Comparison of ENCODE assay signal across 24 cellular contexts in the genomic region with DNA sequence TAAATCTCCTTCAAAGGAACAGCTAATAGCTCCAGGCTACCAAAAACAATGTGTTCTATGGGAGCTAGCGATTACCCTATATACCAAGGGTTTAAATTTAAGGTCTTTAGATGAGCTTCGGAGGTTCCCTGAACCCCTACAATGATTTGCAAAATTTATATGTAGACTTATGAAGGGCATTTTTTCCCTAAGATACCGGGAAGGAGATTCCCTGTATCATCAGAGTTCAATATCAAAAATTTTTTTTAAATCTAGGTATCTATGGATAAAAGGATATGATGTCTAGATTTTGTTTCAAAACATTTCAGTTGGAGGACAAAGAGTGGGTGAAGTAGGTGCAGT. TPM values are rescaled to one million over a fixed set of nuclear protein-coding genes. Genes with fewer than 3 reads are reported as not detected.
DNase-seq lines count a peak whose midpoint lies in the region; ATAC-seq, FAIRE-seq and TF ChIP-seq lines count a peak whose summit lies in the region.
"Had no signal": no experiment of that assay in that cellular context is flagged by ENCODE, and none has a peak within 500 bp of the region (broad histone marks: within the 10 kb centered on the region; RNA-seq: fewer than 3 reads in every experiment).

No MANE protein-coding gene starts in this region.

- no peak overlapping the region for H2AFZ ChIP-seq in H1 (ENCODE audit: low read length)
- H2AFZ ChIP-seq: GM23248 had no signal

- no peak overlapping the region for H3K56ac ChIP-seq in H1 (replicated peaks; ENCODE audit: insufficient read length, low read depth, low read length)

- H3K4me1 ChIP-seq in left ventricle myocardium inferior = peaks cover 23% of the 10 kb centered on the region
- H3K4me1 ChIP-seq in H1 (replicated peaks in 1 of 4; ENCODE audit: control insufficient read depth in 3 of 4, insufficient read depth in 4 of 4, low read length in 3 of 4) = peaks cover 6 to 9% (median 7%) of the 10 kb centered on the region in 4 experiments
- H3K4me1 ChIP-seq in stomach = peaks cover 19 to 31% (median 22%) of the 10 kb centered on the region in 4 donors
- peaks cover 0 to 4% (median 0%) of the 10 kb centered on the region in 4 donors for H3K4me1 ChIP-seq in esophagus muscularis mucosa
- H3K4me1 ChIP-seq: BE2C had no signal

- no peak for TF ChIP-seq EP300 in H1 (IDR thresholded peaks at IDR 0.05; ENCODE audit: borderline replicate concordance in 1 of 2, low read depth in 2 of 2, low read length in 2 of 2)
- TF ChIP-seq EP300 in stomach (IDR thresholded peaks at IDR 0.05) = no peak
- TF ChIP-seq EP300 in esophagus muscularis mucosa (IDR thresholded peaks at IDR 0.05) = no peak

- H3K27ac Mint-ChIP-seq in nephron progenitor cell = peak overlapping the region; percentile 44

- intact Hi-C loops in left ventricle myocardium inferior (cut with micrococcal nuclease) = no loop called here
- intact Hi-C loops in Right ventricle myocardium superior (cut with DNase I) = no loop called here
- intact Hi-C loops in stomach (cut with DNase I; ENCODE audit: low total_unique reads) = no loop called here
- intact Hi-C loops in esophagus muscularis mucosa (cut with DNase I) = no loop called here

- H3K36me3 ChIP-seq in left ventricle myocardium inferior (no peaks in the 10 kb centered on the region), H1 (ENCODE audit: control insufficient read depth in 2 of 4, insufficient read depth in 4 of 4, low read length in 3 of 4) (no peaks in the 10 kb centered on the region), stomach (no peaks in the 10 kb centered on the region), esophagus muscularis mucosa (no peaks in the 10 kb centered on the region)
- H3K36me3 ChIP-seq: BE2C had no signal

- H4K20me1 ChIP-seq in H1 (replicated peaks in 1 of 2; ENCODE audit: control insufficient read depth in 1 of 2, insufficient read depth in 2 of 2, low read length in 2 of 2) = peaks cover 11 to 14% of the 10 kb centered on the region in 2 experiments

- TF ChIP-seq CTCF in left ventricle myocardium inferior (IDR thresholded peaks at IDR 0.05; ENCODE audit: borderline replicate concordance) (no peak), H1 (IDR thresholded peaks at IDR 0.05; ENCODE audit: control extremely low read depth in 1 of 3, insufficient read depth in 1 of 3, low read depth in 1 of 3, low read length in 3 of 3) (no peak), nephron progenitor cell (IDR thresholded peaks at IDR 0.05) (no peak), stomach (IDR thresholded peaks at IDR 0.05) (no peak), esophagus muscularis mucosa (IDR thresholded peaks at IDR 0.05) (no peak)

- H3K27me3 Mint-ChIP-seq in nephron progenitor cell (ENCODE audit: low read depth, poor library complexity) = peaks cover 38% of the 10 kb centered on the region

- no peak overlapping the region for H3K18ac ChIP-seq in H1 (ENCODE audit: extremely low read depth, low read length)

- no peak overlapping the region for H2BK15ac ChIP-seq in H1 (ENCODE audit: low read length)

- no peak overlapping the region for H2BK20ac ChIP-seq in H1 (ENCODE audit: low read length)

- H3K4me2 ChIP-seq in H1 (ENCODE audit: insufficient read depth in 1 of 2, low read depth in 2 of 2, low read length in 2 of 2) = no peak overlapping the region

- TF ChIP-seq POLR2A in H1 (IDR thresholded peaks at IDR 0.05; ENCODE audit: control extremely low read depth in 1 of 2, low read depth in 2 of 2, low read length in 2 of 2) = no peak
- TF ChIP-seq POLR2A in stomach (IDR thresholded peaks at IDR 0.05) = no peak
- TF ChIP-seq POLR2A in esophagus muscularis mucosa (IDR thresholded peaks at IDR 0.05; ENCODE audit: low read depth) = no peak

- H3K4me3 Mint-ChIP-seq in nephron progenitor cell = no peak overlapping the region

- peaks cover 80% of the 10 kb centered on the region for H3K4me1 Mint-ChIP-seq in nephron progenitor cell

- no peaks in the 10 kb centered on the region for H3K9me3 Mint-ChIP-seq in nephron progenitor cell

- H3K23ac ChIP-seq in H1 (ENCODE audit: insufficient read length) = no peak overlapping the region

- H2AK5ac ChIP-seq in H1 (ENCODE audit: low read depth, low read length) = no peak overlapping the region

- H3K27ac ChIP-seq in left ventricle myocardium inferior (replicated peaks) (peak overlapping the region; percentile 31), H1 (ENCODE audit: low read depth, low read length) (no peak overlapping the region), stomach (peak overlapping the region in 3 of 5 donors; percentile 2 to 65 (median 25)), esophagus muscularis mucosa (replicated peaks in 1 of 4) (no peak overlapping the region)
- H3K27ac ChIP-seq: GM23248, RWPE1 had no signal

- no peak overlapping the region for H4K8ac ChIP-seq in H1 (ENCODE audit: extremely low read depth, insufficient read depth, low read length)

- no peaks in the 10 kb centered on the region for H3K79me2 ChIP-seq in H1 (ENCODE audit: control insufficient read depth in 1 of 2, insufficient read depth in 2 of 2, low read length in 2 of 2)

- H3K79me1 ChIP-seq in H1 (ENCODE audit: low read depth, low read length) = no peaks in the 10 kb centered on the region

- no peak overlapping the region for H2BK120ac ChIP-seq in H1 (replicated peaks; ENCODE audit: low read depth, low read length)

- peaks cover 20% of the 10 kb centered on the region for H3K27me3 ChIP-seq in left ventricle myocardium inferior (ENCODE audit: low read depth)
- H3K27me3 ChIP-seq in H1 (replicated peaks in 1 of 4; ENCODE audit: control insufficient read depth in 3 of 4, extremely low read depth in 1 of 4, insufficient read depth in 3 of 4, low read length in 3 of 4) = peaks cover 85 to 97% (median 97%) of the 10 kb centered on the region in 4 experiments
- peaks cover 0 to 20% (median 0%) of the 10 kb centered on the region in 3 donors for H3K27me3 ChIP-seq in stomach
- H3K27me3 ChIP-seq in esophagus muscularis mucosa = peaks cover 0 to 47% (median 0%) of the 10 kb centered on the region in 4 donors

- no peak overlapping the region for H2BK12ac ChIP-seq in H1 (ENCODE audit: low read depth, low read length)

- no peak overlapping the region for H4K91ac ChIP-seq in H1 (replicated peaks; ENCODE audit: insufficient read length, low read length)

- H3K36me3 Mint-ChIP-seq in nephron progenitor cell (ENCODE audit: low read depth) = no peaks in the 10 kb centered on the region

- no peak for TF ChIP-seq RAD21 in H1 (IDR thresholded peaks at IDR 0.05 in 1 of 2, conservative IDR thresholded peaks at IDR 0.05 in 1 of 2; ENCODE audit: low read depth in 2 of 2, low read length in 2 of 2)

- no peak overlapping the region for H3K9ac ChIP-seq in H1 (replicated peaks in 1 of 4; ENCODE audit: extremely low read depth in 1 of 4, low read depth in 3 of 4, low read length in 3 of 4)
- H3K9ac ChIP-seq: GM23248 had no signal

- H3K23me2 ChIP-seq in H1 (ENCODE audit: low read depth, low read length) = no peaks in the 10 kb centered on the region

- no peak for FAIRE-seq in H1 (lab: Jason Lieb, UNC)
- FAIRE-seq: GM18507 had no signal

- H3K9me3 ChIP-seq in left ventricle myocardium inferior (replicated peaks) (no peaks in the 10 kb centered on the region), H1 (ENCODE audit: insufficient read depth in 2 of 2, low read depth in 1 of 2, low read length in 1 of 2) (no peaks in the 10 kb centered on the region), stomach (no peaks in the 10 kb centered on the region), esophagus muscularis mucosa (no peaks in the 10 kb centered on the region)
- H3K9me3 ChIP-seq: BE2C had no signal

- no peak overlapping the region for H3K4me3 ChIP-seq in left ventricle myocardium inferior
- no peak overlapping the region for H3K4me3 ChIP-seq in H1 (ENCODE audit: extremely low read depth in 1 of 4, insufficient read depth in 2 of 4, low read depth in 3 of 4, low read length in 4 of 4)
- no peak overlapping the region for H3K4me3 ChIP-seq in stomach
- H3K4me3 ChIP-seq in esophagus muscularis mucosa = no peak overlapping the region
- H3K4me3 ChIP-seq: GM23248 had no signal

- POLR2A ChIA-PET in H1 (lab: Charles Lee; ENCODE audit: partially characterized antibody) = interaction anchor here (0.6 to 1.9 kb wide), 8 partner anchors 8 to 33 kb away, joined by 3 to 7 read pairs (median 3); no protein-coding TSS in a partner anchor

- CTCF ChIA-PET in H1 (lab: Charles Lee; ENCODE audit: partially characterized antibody) = interaction anchor here (0.6 to 3.0 kb wide), 10 partner anchors 9 to 175 kb away, joined by 3 to 13 read pairs (median 5); no protein-coding TSS in a partner anchor

- 40% methylated on average over 3 of the region's 3 CpGs; no CpG with 5 or more reads in 1 of the 2 experiments for WGBS in H1 (ENCODE audit: extremely low coverage in 1 of 2, insufficient coverage in 1 of 2, insufficient read length in 1 of 2, insufficient replicate concordance in 2 of 2, low coverage in 1 of 2, low lambda C conversion rate in 2 of 2, missing lambda C conversion rate in 1 of 2), 2 experiments
- WGBS in stomach, 5 donors = 31 to 56% (median 40%) methylated on average over 3 of the region's 3 CpGs
- 65% methylated on average over 3 of the region's 3 CpGs for WGBS in esophagus muscularis mucosa

- DNase-seq in left ventricle myocardium inferior (no peak), Right ventricle myocardium superior (no peak), H1 (ENCODE audit: low read depth in 1 of 2, low spot score in 2 of 2) (no peak), nephron progenitor cell (no peak), stomach (no peak), NCI-H187 (lab: John Stamatoyannopoulos, UW) (no peak), UCSD-AML1 (lab: John Stamatoyannopoulos, UW; ENCODE audit: unreplicated experiment) (no peak), esophagus muscularis mucosa (ENCODE audit: extremely low spot score) (no peak)
- DNase-seq: 8988T; ACHN; BE2C; GM23248; Kasumi-1; NCI-H1436 treated with DMSO at 0.1 percent for 48 hours; NCI-H2107; NCI-H446; NCI-H524 treated with DMSO at 0.1 percent for 48 hours; NCI-H774; NK-92 treated with Interleukin-12 subunit alpha and Interleukin-12 subunit beta, amount 100 ng/mL, for 24 hours; SHP77 treated with DMSO at 0.1 percent for 48 hours had no signal

- no peak overlapping the region for H3K4ac ChIP-seq in H1 (replicated peaks; ENCODE audit: insufficient read length, low read depth, low read length)

- H4K5ac ChIP-seq in H1 (ENCODE audit: insufficient read length, low read depth, low read length) = no peak overlapping the region

- no peak overlapping the region for H3K14ac ChIP-seq in H1 (ENCODE audit: insufficient read length)

- no peak overlapping the region for H2BK5ac ChIP-seq in H1 (ENCODE audit: low read depth, low read length)

- no peak for ATAC-seq in Right ventricle myocardium superior (ENCODE audit: poor library complexity)

RNA-seq across cellular contexts. Expression of a gene that starts 17.9 kb away (rescaled TPM):
- total RNA-seq in left ventricle myocardium inferior = not detected
- not detected for total RNA-seq in Right ventricle myocardium superior
- total RNA-seq in H1 (2021; fragmentation: NEBNext Ultra II Directional; extraction: Animal tissue kit (Norgen Biotek cat#: 25700)) = 11.7 and 14.6 TPM in 2 replicates
- polyA plus RNA-seq in H1 (2011; rRNA removed) = 4.2 and 8.8 TPM in 2 replicates
- 6.4 TPM for polyA plus RNA-seq in H1 (2011; cell fraction: cytosol; rRNA removed)
- 34.3 TPM for polyA plus RNA-seq in H1 (2011; cell fraction: nucleus; rRNA removed)
- polyA plus RNA-seq in H1 (2012, experiment 1 of 2) = 7.3 to 9.9 TPM (median 8.3 TPM) in 4 replicates
- polyA plus RNA-seq in H1 (2012, experiment 2 of 2) = 8.6 TPM
- polyA plus RNA-seq in H1 (2013, experiment 1 of 2) = 10.3 TPM
- 8.7 TPM for polyA plus RNA-seq in H1 (2013, experiment 2 of 2)
- 2.9 and 5.7 TPM in 2 replicates for polyA minus RNA-seq in H1 (2011; rRNA and poly(A)+ RNA removed)
- 7.3 TPM for polyA minus RNA-seq in H1 (2011; cell fraction: cytosol; rRNA and poly(A)+ RNA removed)
- 7.9 TPM for polyA minus RNA-seq in H1 (2011; cell fraction: nucleus; rRNA and poly(A)+ RNA removed)
- total RNA-seq in stomach = 10 to 100 TPM in 1 of 5 donors, 1 to 10 TPM in 2, not detected in 2; 2.2 to 14.5 (median 7.6) TPM
- polyA plus RNA-seq in stomach = 10 to 100 TPM in 1 of 3 donors, 1 to 10 TPM in 2; 4.0 to 13.7 (median 6.0) TPM
- not detected for total RNA-seq in esophagus muscularis mucosa
- total RNA-seq: GM23248, HT-29, M059J had no signal
- polyA plus RNA-seq: GM23248 had no signal

RNA-seq across cellular contexts. Expression of a gene that starts 58.8 kb away (rescaled TPM):
- total RNA-seq in left ventricle myocardium inferior (48.1 TPM), Right ventricle myocardium superior (42.5 TPM), stomach (100 to 1,000 TPM in 1 of 5 donors, 10 to 100 TPM in 4; 29.8 to 254 (median 79.0) TPM), esophagus muscularis mucosa (10 to 100 TPM; 68.6 to 98.8 (median 72.0) TPM)
- total RNA-seq in H1 (2021; fragmentation: NEBNext Ultra II Directional; extraction: Animal tissue kit (Norgen Biotek cat#: 25700)) = 36.6 and 37.0 TPM in 2 replicates
- polyA plus RNA-seq in H1 (2011; rRNA removed) (35.7 and 45.3 TPM in 2 replicates), stomach (10 to 100 TPM; 40.7 to 61.6 (median 51.5) TPM)
- 50.0 TPM for polyA plus RNA-seq in H1 (2011; cell fraction: cytosol; rRNA removed)
- 47.3 TPM for polyA plus RNA-seq in H1 (2011; cell fraction: nucleus; rRNA removed)
- polyA plus RNA-seq in H1 (2012, experiment 1 of 2) = 30.0 to 40.7 TPM (median 38.1 TPM) in 4 replicates
- polyA plus RNA-seq in H1 (2012, experiment 2 of 2) = 22.3 TPM
- polyA plus RNA-seq in H1 (2013, experiment 1 of 2) = 29.9 TPM
- polyA plus RNA-seq in H1 (2013, experiment 2 of 2) = 32.5 TPM
- 64.9 and 98.9 TPM in 2 replicates for polyA minus RNA-seq in H1 (2011; rRNA and poly(A)+ RNA removed)
- 23.5 TPM for polyA minus RNA-seq in H1 (2011; cell fraction: cytosol; rRNA and poly(A)+ RNA removed)
- 34.8 TPM for polyA minus RNA-seq in H1 (2011; cell fraction: nucleus; rRNA and poly(A)+ RNA removed)

Comparison
In these comparisons a context has a peak if more than half of its experiments do, and no peak if none do; other contexts are left out.
1. H3K27ac ChIP-seq: peak in left ventricle myocardium inferior (single experiment) and stomach (3 of 5); none in H1 (single experiment) and esophagus muscularis mucosa (0 of 4).